ENCODE assay signal across 27 cellular contexts in genomic region chr10:91616124-91616523, GRCh38. TPM values are rescaled to one million over a fixed set of nuclear protein-coding genes. Genes with fewer than 3 reads are reported as not detected.
A peak's percentile ranks its signal among the peaks of the same experiment; 100 is the strongest.
DNase-seq lines count a peak whose midpoint lies in the region; ATAC-seq and TF ChIP-seq lines count a peak whose summit lies in the region.
"Had no signal": no experiment of that assay in that cellular context is flagged by ENCODE, and none has a peak within 500 bp of the region (broad histone marks: within the 10 kb centered on the region; RNA-seq: fewer than 3 reads in every experiment).

No MANE protein-coding gene starts in this region.

- DNase-seq in EH (ENCODE audit: low read depth): peak; percentile 33
- peak; percentile 82 for DNase-seq in RPMI7951 (ENCODE audit: low read depth)
- DNase-seq in fibroblast of gingiva (ENCODE audit: low read depth): peak; percentile 57
- DNase-seq in osteoblast (ENCODE audit: insufficient read length, low spot score, missing footprints): no peak
- no peak for DNase-seq in stimulated activated CD4-positive, alpha-beta T cell treated with anti-CD3 and anti-CD28 coated beads, Interleukin-4, amount 100 ng/mL, for 4 hours
- no peak for DNase-seq in C1 segment of cervical spinal cord (lab: John Stamatoyannopoulos, UW)
- DNase-seq: activated CD4-positive, alpha-beta T cell treated with anti-CD3 and anti-CD28 coated beads, Interleukin-2, amount 50 U/mL, for 4 hours; activated naive CD4-positive, alpha-beta T cell; activated T-cell treated with anti-CD3 and anti-CD28 coated beads, Interleukin-2, amount 50 U/mL, for 48 hours; CD8-positive, alpha-beta T cell; heart right ventricle; KBM-7; MG63; NCI-H2029; NCI-H526; SHP77 treated with DMSO at 0.1 percent for 48 hours; stimulated activated naive CD4-positive, alpha-beta T cell treated with Interleukin-2 at 50 U/mL for 16 hours; T-helper 2 cell had no signal

- no peaks in the 10 kb centered on the region for H4K20me1 ChIP-seq in osteoblast (ENCODE audit: insufficient read depth, low read length)

- no peaks in the 10 kb centered on the region for H3K36me3 ChIP-seq in osteoblast (ENCODE audit: insufficient read depth, low read length)
- H3K36me3 ChIP-seq: MG63, neutrophil, thoracic aorta, vagina had no signal

- TF ChIP-seq CTCF in osteoblast (IDR thresholded peaks at IDR 0.05; ENCODE audit: extremely low read depth, low read depth, low read length): no peak

- H3K27me3 ChIP-seq in osteoblast (ENCODE audit: insufficient read depth, low read length): no peaks in the 10 kb centered on the region
- H3K27me3 ChIP-seq: heart right ventricle, MG63, vagina had no signal

- peaks cover 32% of the 10 kb centered on the region for H3K4me1 ChIP-seq in osteoblast (ENCODE audit: insufficient read depth, low read length)

- H3K79me2 ChIP-seq in osteoblast (ENCODE audit: insufficient read depth, low read length): no peaks in the 10 kb centered on the region

- H3K27ac ChIP-seq in osteoblast (ENCODE audit: low read depth, low read length): peak overlapping the region; percentile 59
- H3K27ac ChIP-seq: heart right ventricle, neutrophil, thoracic aorta, vagina had no signal

- no peak overlapping the region for H3K4me3 ChIP-seq in osteoblast (ENCODE audit: insufficient read depth, low read length)
- H3K4me3 ChIP-seq: A549, GM23338, heart right ventricle, MG63, thoracic aorta, vagina had no signal

- no peak overlapping the region for H2AFZ ChIP-seq in osteoblast (ENCODE audit: low read length)
- H2AFZ ChIP-seq: GM23338 had no signal

- no peaks in the 10 kb centered on the region for H3K9me3 ChIP-seq in osteoblast (ENCODE audit: low read depth, low read length)
- H3K9me3 ChIP-seq: neutrophil, thoracic aorta, vagina had no signal

- ATAC-seq in HG03521 (IDR thresholded peaks at IDR 0.05; ENCODE audit: unreplicated experiment) (no peak), HG02798 (IDR thresholded peaks at IDR 0.05; ENCODE audit: poor library complexity, unreplicated experiment) (no peak)
- ATAC-seq: A549; activated CD4-positive, CD25-positive, alpha-beta regulatory T cell treated with anti-CD3 and anti-CD28 coated beads, Interleukin-2, amount 50 U/mL, for 24 hours; CD8-positive, alpha-beta T cell; GM23338; heart right ventricle had no signal

- no peak overlapping the region for H3K4me2 ChIP-seq in osteoblast (ENCODE audit: insufficient read depth, low read length)
- H3K4me2 ChIP-seq: GM23338 had no signal

RNA-seq across cellular contexts. Expression of gene PPP1R3C, which starts 16.7 kb away (rescaled TPM):
- total RNA-seq in RPMI7951 (2014; rRNA removed; shearing (Covaris generic)): not detected in 2 replicates
- 73.4 and 87.9 TPM in 2 replicates for total RNA-seq in osteoblast
- total RNA-seq: CD8-positive, alpha-beta T cell; HT-29 had no signal

Comparison
In these comparisons a context has a peak if more than half of its experiments do, and no peak if none do; other contexts are left out.
1. DNase-seq: peak in EH (single experiment), RPMI7951 (single experiment) and fibroblast of gingiva (single experiment); none in osteoblast (single experiment), stimulated activated CD4-positive, alpha-beta T cell treated with anti-CD3 and anti-CD28 coated beads, Interleukin-4, amount 100 ng/mL, for 4 hours (0 of 2) and C1 segment of cervical spinal cord (0 of 14).
2. RNA of gene PPP1R3C, which starts 16.7 kb away (total RNA-seq): 73.4 to 87.9 TPM in osteoblast; not detected in RPMI7951; every median in the first group is over 10 times any median in the second.